Comparison of ENCODE assay signal across 8 cellular contexts in genomic region chrX:49308604-49309269, GRCh38. TPM values are rescaled to one million over a fixed set of nuclear protein-coding genes. Genes with fewer than 3 reads are reported as not detected.
DNase-seq lines count a peak whose midpoint lies in the region; ATAC-seq and TF ChIP-seq lines count a peak whose summit lies in the region.

No MANE protein-coding gene starts in this region.

- no peaks in the 10 kb centered on the region for H3K36me3 ChIP-seq in CD4-positive, alpha-beta memory T cell (ENCODE audit: insufficient read depth, low read length)
- H3K36me3 ChIP-seq in PC-3 (ENCODE audit: low read depth, low read length), result no peaks in the 10 kb centered on the region
- H3K36me3 ChIP-seq in effector memory CD4-positive, alpha-beta T cell (ENCODE audit: control insufficient read depth, insufficient read depth, low read length), result no peaks in the 10 kb centered on the region

- no peaks in the 10 kb centered on the region for H3K9me2 ChIP-seq in PC-3 (replicated peaks; ENCODE audit: low read length)

- ATAC-seq in PC-3 (no peak; the same call in 1 of the 2 replicates), GM21737 (IDR thresholded peaks at IDR 0.05; ENCODE audit: unreplicated experiment) (no peak), HG02759 (IDR thresholded peaks at IDR 0.05; ENCODE audit: unreplicated experiment) (no peak), HG02981 (IDR thresholded peaks at IDR 0.05; ENCODE audit: unreplicated experiment) (no peak), omental fat pad (ENCODE audit: low FRiP score) (no peak)

- H3F3A ChIP-seq in PC-3 (ENCODE audit: low read length, unreplicated experiment), result no peaks in the 10 kb centered on the region

- no peaks in the 10 kb centered on the region for H3K27me3 Mint-ChIP-seq in CD4-positive, alpha-beta memory T cell
- no peaks in the 10 kb centered on the region for H3K27me3 Mint-ChIP-seq in nephron (ENCODE audit: low read depth)

- peak overlapping the region; percentile 90; the same call in 1 of the 2 replicates for H2AFZ ChIP-seq in PC-3 (ENCODE audit: low read length)

- H3K27ac ChIP-seq in CD4-positive, alpha-beta memory T cell (ENCODE audit: low read depth, low read length), result peak overlapping the region; percentile 47
- H3K27ac ChIP-seq in PC-3 (ENCODE audit: low read length), result no peak overlapping the region
- peak overlapping the region; percentile 47 for H3K27ac ChIP-seq in effector memory CD4-positive, alpha-beta T cell (ENCODE audit: insufficient read depth, low read length, poor library complexity, severe bottlenecking)

- peaks cover 17% of the 10 kb centered on the region for H3K4me1 ChIP-seq in CD4-positive, alpha-beta memory T cell (ENCODE audit: insufficient read depth, low read length)
- H3K4me1 ChIP-seq in PC-3 (ENCODE audit: insufficient read depth, low read length), result peaks cover 11% of the 10 kb centered on the region; the same call in 1 of the 2 replicates
- peaks cover 5% of the 10 kb centered on the region for H3K4me1 ChIP-seq in effector memory CD4-positive, alpha-beta T cell (ENCODE audit: control insufficient read depth, insufficient read depth, low read length, poor library complexity, severe bottlenecking)

- H3K9ac ChIP-seq in PC-3 (ENCODE audit: low read length), result no peak overlapping the region

- no peaks in the 10 kb centered on the region for H3K9me3 ChIP-seq in CD4-positive, alpha-beta memory T cell (ENCODE audit: control insufficient read depth in 1 of 2, low read length in 2 of 2)
- H3K9me3 ChIP-seq in PC-3 (ENCODE audit: low read length), result no peaks in the 10 kb centered on the region
- H3K9me3 ChIP-seq in effector memory CD4-positive, alpha-beta T cell (ENCODE audit: control insufficient read depth, low read length), result no peaks in the 10 kb centered on the region

- H3K4me3 Mint-ChIP-seq in CD4-positive, alpha-beta memory T cell, result peak overlapping the region; percentile 85 to 94 (median 88)
- peak overlapping the region; percentile 61 to 70 (median 69) for H3K4me3 Mint-ChIP-seq in nephron

- H3K36me3 Mint-ChIP-seq in CD4-positive, alpha-beta memory T cell, result no peaks in the 10 kb centered on the region
- peaks cover 4% of the 10 kb centered on the region for H3K36me3 Mint-ChIP-seq in nephron (ENCODE audit: low read depth)

- peak overlapping the region; percentile 87 for H3K4me2 ChIP-seq in PC-3 (ENCODE audit: low read length)

- intact Hi-C loops in CD4-positive, alpha-beta memory T cell (cut with micrococcal nuclease), result loop anchor here (5.0 kb wide), 1 partner anchor 36 kb away; no protein-coding TSS in a partner anchor
- intact Hi-C loops in PC-3 (cut with micrococcal nuclease), result no loop called here

- H3K27me3 ChIP-seq in CD4-positive, alpha-beta memory T cell (ENCODE audit: insufficient read depth, low read length), result no peaks in the 10 kb centered on the region
- H3K27me3 ChIP-seq in PC-3 (ENCODE audit: low read length), result peaks cover 3% of the 10 kb centered on the region
- H3K27me3 ChIP-seq in effector memory CD4-positive, alpha-beta T cell (replicated peaks; ENCODE audit: control insufficient read depth, insufficient read depth, low read length, poor library complexity, severe bottlenecking), result no peaks in the 10 kb centered on the region

- POLR2A ChIA-PET in CD4-positive, alpha-beta memory T cell (lab: Charles Lee; ENCODE audit: partially characterized antibody), result interaction anchor here (0.7 to 2.4 kb wide), 11 partner anchors 17 to 734 kb away, joined by 3 to 28 read pairs (median 5); partner anchors contain the start of genes CCDC22, GRIPAP1, PPP1R3F and RBM3
- POLR2A ChIA-PET in PC-3 (lab: Charles Lee; ENCODE audit: unreplicated experiment), result no interaction called here

- H3K9me3 Mint-ChIP-seq in CD4-positive, alpha-beta memory T cell, result no peaks in the 10 kb centered on the region
- H3K9me3 Mint-ChIP-seq in nephron, result peaks cover 7% of the 10 kb centered on the region

- H3K27ac Mint-ChIP-seq in CD4-positive, alpha-beta memory T cell, result peak overlapping the region; percentile 90 to 97 (median 93)
- peak overlapping the region; percentile 95 to 98 (median 98) for H3K27ac Mint-ChIP-seq in nephron

- peak overlapping the region; percentile 23 to 57 for H3K4me3 ChIP-seq in CD4-positive, alpha-beta memory T cell (ENCODE audit: low read length in 2 of 2)
- peak overlapping the region; percentile 62 for H3K4me3 ChIP-seq in PC-3 (ENCODE audit: low read length)
- peak overlapping the region; percentile 42 for H3K4me3 ChIP-seq in effector memory CD4-positive, alpha-beta T cell (ENCODE audit: insufficient read depth, low read depth, low read length, poor library complexity, severe bottlenecking)

- CTCF ChIA-PET in CD4-positive, alpha-beta memory T cell (lab: Charles Lee; ENCODE audit: partially characterized antibody), result interaction anchor here (1.2 to 1.8 kb wide), 5 partner anchors 14 to 153 kb away, joined by 4 to 14 read pairs (median 5); no protein-coding TSS in a partner anchor
- CTCF ChIA-PET in PC-3 (lab: Charles Lee), result no interaction called here

- H3K79me2 ChIP-seq in PC-3 (ENCODE audit: low read length), result no peaks in the 10 kb centered on the region

- H4K20me1 ChIP-seq in PC-3 (ENCODE audit: low read length), result no peaks in the 10 kb centered on the region

- TF ChIP-seq CTCF in PC-3 (conservative IDR thresholded peaks at IDR 0.05; ENCODE audit: low read depth, low read length) (no peak), nephron (IDR thresholded peaks at IDR 0.05; ENCODE audit: unreplicated experiment in 3 of 3) (no peak), omental fat pad (IDR thresholded peaks at IDR 0.05) (no peak)

- peaks cover 19 to 29% (median 20%) of the 10 kb centered on the region in 4 donors for H3K4me1 Mint-ChIP-seq in CD4-positive, alpha-beta memory T cell
- H3K4me1 Mint-ChIP-seq in nephron, result peaks cover 21% of the 10 kb centered on the region

- no TSS peak for BruUV-seq in PC-3 (replicated peaks; lab: Mats Ljungman, UMichigan)

- peak in 3 of 5 donors; percentile 20 to 39 (median 32) for DNase-seq in CD4-positive, alpha-beta memory T cell
- DNase-seq in PC-3 (no peak), omental fat pad (ENCODE audit: low spot score) (no peak)
- DNase-seq in effector memory CD4-positive, alpha-beta T cell, result no peak

RNA-seq across cellular contexts. Expression of gene GAGE10, which starts 5.3 kb away (rescaled TPM):
- not detected for total RNA-seq in CD4-positive, alpha-beta memory T cell
- polyA plus RNA-seq in CD4-positive, alpha-beta memory T cell, result not detected
- total RNA-seq in PC-3 (2014; rRNA removed) (not detected in 2 replicates), omental fat pad (not detected)

RNA-seq across cellular contexts. Expression of gene GAGE12J, which starts 13.1 kb away (rescaled TPM):
- not detected for total RNA-seq in CD4-positive, alpha-beta memory T cell
- not detected for polyA plus RNA-seq in CD4-positive, alpha-beta memory T cell
- total RNA-seq in PC-3 (2014; rRNA removed) (not detected in 2 replicates), omental fat pad (not detected)

RNA-seq across cellular contexts. Expression of gene GAGE13, which starts 22.6 kb away (rescaled TPM):
- not detected for total RNA-seq in CD4-positive, alpha-beta memory T cell
- not detected for polyA plus RNA-seq in CD4-positive, alpha-beta memory T cell
- total RNA-seq in PC-3 (2014; rRNA removed) (not detected in 2 replicates), omental fat pad (not detected)

RNA-seq across cellular contexts. Expression of gene PPP1R3F, which starts 39.1 kb away (rescaled TPM):
- total RNA-seq in CD4-positive, alpha-beta memory T cell, result 10 to 100 TPM; 17.4 to 17.7 TPM
- 10 to 100 TPM in 1 of 2 donors, 1 to 10 TPM in 1; 4.8 to 10.7 TPM for polyA plus RNA-seq in CD4-positive, alpha-beta memory T cell
- total RNA-seq in PC-3 (2014; rRNA removed) (11.8 and 17.8 TPM in 2 replicates), omental fat pad (1 to 10 TPM; 2.6 to 6.5 (median 4.6) TPM)

RNA-seq across cellular contexts. Expression of gene FOXP3, which starts 44.2 kb away (rescaled TPM):
- 1 to 10 TPM; 3.5 to 4.3 TPM for total RNA-seq in CD4-positive, alpha-beta memory T cell
- polyA plus RNA-seq in CD4-positive, alpha-beta memory T cell, result 1 to 10 TPM in 1 of 2 donors, under 1 TPM in 1; 1.00 to 2.2 TPM
- total RNA-seq in PC-3 (2014; rRNA removed) (not detected in 2 replicates), omental fat pad (not detected)

Comparison
In these comparisons a context has a peak if more than half of its experiments do, and no peak if none do; other contexts are left out.
1. DNase-seq: peak in CD4-positive, alpha-beta memory T cell (3 of 5); none in PC-3 (single experiment), effector memory CD4-positive, alpha-beta T cell (0 of 3) and omental fat pad (single experiment).
2. Peak in every context shown above with its lines, with median percentiles within 50 percentile points of each other: H3K4me3 ChIP-seq.